9 cellular contexts compared by ENCODE assay signal in genomic region chr2:216215991-216216390, GRCh38.
A peak's percentile ranks its signal among the peaks of the same experiment; 100 is the strongest.
DNase-seq lines count a peak whose midpoint lies in the region; ATAC-seq, FAIRE-seq and TF ChIP-seq lines count a peak whose summit lies in the region.
"Had no signal": no experiment of that assay in that cellular context is flagged by ENCODE, and none has a peak within 500 bp of the region (broad histone marks: within the 10 kb centered on the region; RNA-seq: fewer than 3 reads in every experiment).

No MANE protein-coding gene starts in this region.

- H3K9me3 ChIP-seq in Loucy (ENCODE audit: insufficient read depth, low read depth, low read length) (no peaks in the 10 kb centered on the region), K562 (replicated peaks; ENCODE audit: control insufficient read depth, insufficient read depth, low read depth, low read length) (no peaks in the 10 kb centered on the region)
- no peaks in the 10 kb centered on the region for H3K9me3 ChIP-seq in naive thymus-derived CD4-positive, alpha-beta T cell (ENCODE audit: control insufficient read depth in 2 of 3, low read length in 3 of 3)

- POLR2A ChIA-PET in K562 (lab: Yijun Ruan, JAX): no interaction called here
- POLR2A ChIA-PET in naive thymus-derived CD4-positive, alpha-beta T cell (lab: Charles Lee): no interaction called here

- DNase-seq in NCI-H146 (lab: John Stamatoyannopoulos, UW): peak; percentile 19
- DNase-seq in NCI-H146 treated with DMSO at 0.1 percent for 48 hours (lab: John Stamatoyannopoulos, UW; ENCODE audit: unreplicated experiment): no peak
- DNase-seq in K562 (ENCODE audit: extremely low read depth in 1 of 4, low spot score in 3 of 4): peak; percentile 21 to 48 (median 26)
- DNase-seq in neural crest cell (ENCODE audit: low read depth, low spot score): no peak
- no peak for DNase-seq in naive thymus-derived CD4-positive, alpha-beta T cell
- DNase-seq in NCI-H1105 (lab: John Stamatoyannopoulos, UW): no peak
- DNase-seq: CD4-positive, alpha-beta memory T cell had no signal

- H3K79me2 ChIP-seq in Loucy (ENCODE audit: insufficient read depth, low read length) (peaks cover 70% of the 10 kb centered on the region), K562 (ENCODE audit: control insufficient read depth, insufficient read depth, low read length) (no peaks in the 10 kb centered on the region)

- H3K36me3 ChIP-seq in Loucy (ENCODE audit: insufficient read depth, low read length) (no peaks in the 10 kb centered on the region), K562 (ENCODE audit: control insufficient read depth, insufficient read depth, low read length) (no peaks in the 10 kb centered on the region)
- H3K36me3 ChIP-seq in naive thymus-derived CD4-positive, alpha-beta T cell (ENCODE audit: control insufficient read depth in 2 of 3, insufficient read depth in 3 of 3, low read length in 3 of 3): peaks cover 0 to 4% (median 0%) of the 10 kb centered on the region in 3 experiments

- no peaks in the 10 kb centered on the region for H3K9me1 ChIP-seq in K562 (ENCODE audit: control insufficient read depth, insufficient read depth, low read length)

- no peak for TF ChIP-seq EP300 in K562 (IDR thresholded peaks at IDR 0.05; ENCODE audit: low read length)

- BruUV-seq in K562 (replicated peaks; lab: Mats Ljungman, UMichigan): no TSS peak

- CTCF ChIA-PET in K562 (lab: Yijun Ruan, JAX; ENCODE audit: low intra/inter-chr PET ratio): no interaction called here
- CTCF ChIA-PET in naive thymus-derived CD4-positive, alpha-beta T cell (lab: Charles Lee): interaction anchor here (0.7 kb wide), 1 partner anchor 189 kb away, joined by 3 read pairs; no protein-coding TSS in a partner anchor

- H3F3A ChIP-seq in Loucy (ENCODE audit: low read depth): peaks cover 35% of the 10 kb centered on the region

- intact Hi-C loops in K562 (cut with micrococcal nuclease): no loop called here
- intact Hi-C loops in naive thymus-derived CD4-positive, alpha-beta T cell (cut with micrococcal nuclease): loop anchor here in 1 of 2 donors (5.0 kb wide), 1 partner anchor 281 kb away; the partner anchor contains the start of gene RPL37A

- TF ChIP-seq CTCF in Loucy (conservative IDR thresholded peaks at IDR 0.05; ENCODE audit: low read length): peak; percentile 68
- peak; percentile 42 to 51 (median 48) for TF ChIP-seq CTCF in K562 (IDR thresholded peaks at IDR 0.05 in 2 of 3, conservative IDR thresholded peaks at IDR 0.05 in 1 of 3; ENCODE audit: insufficient read depth in 2 of 3, low read depth in 1 of 3, low read length in 3 of 3)
- TF ChIP-seq CTCF in neural crest cell (conservative IDR thresholded peaks at IDR 0.05): peak; percentile 55

- no peaks in the 10 kb centered on the region for H3K9me3 Mint-ChIP-seq in neural crest cell
- H3K9me3 Mint-ChIP-seq in naive thymus-derived CD4-positive, alpha-beta T cell: peaks cover 0 to 1% (median 0%) of the 10 kb centered on the region in 11 donors
- H3K9me3 Mint-ChIP-seq: CD4-positive, alpha-beta memory T cell had no signal

- no peak overlapping the region for H3K27ac Mint-ChIP-seq in neural crest cell (ENCODE audit: unreplicated experiment)
- H3K27ac Mint-ChIP-seq in naive thymus-derived CD4-positive, alpha-beta T cell: no peak overlapping the region

- peak overlapping the region; percentile 98 for H3K9ac ChIP-seq in Loucy (ENCODE audit: low read depth, low read length, poor library complexity, severe bottlenecking)
- H3K9ac ChIP-seq in K562 (ENCODE audit: insufficient read depth in 1 of 2, low read depth in 2 of 2, low read length in 2 of 2): no peak overlapping the region

- peak; percentile 83 for ATAC-seq in K562
- no peak for ATAC-seq in naive thymus-derived CD4-positive, alpha-beta T cell
- ATAC-seq in GM21367 (IDR thresholded peaks at IDR 0.05; ENCODE audit: unreplicated experiment): no peak

- H2AFZ ChIP-seq in Loucy (ENCODE audit: low read length) (no peak overlapping the region), K562 (ENCODE audit: low read depth, low read length) (0 out of 2 replicates have a peak overlapping the region, but pooled peaks have one; percentile 45)

- no peak for FAIRE-seq in K562 (lab: Jason Lieb, UNC)

- WGBS in K562 (ENCODE audit: insufficient coverage, low coverage, missing lambda C conversion rate): 71% methylated on average over 3 of the region's 3 CpGs

- no peaks in the 10 kb centered on the region for H3K27me3 Mint-ChIP-seq in neural crest cell (ENCODE audit: low read depth)
- H3K27me3 Mint-ChIP-seq in naive thymus-derived CD4-positive, alpha-beta T cell: no peaks in the 10 kb centered on the region
- H3K27me3 Mint-ChIP-seq: CD4-positive, alpha-beta memory T cell had no signal

- H4K20me1 ChIP-seq in Loucy (ENCODE audit: insufficient read depth, low read length, poor library complexity, severe bottlenecking): no peaks in the 10 kb centered on the region
- no peaks in the 10 kb centered on the region for H4K20me1 ChIP-seq in K562 (replicated peaks; ENCODE audit: control insufficient read depth, insufficient read depth, low read length)

- no peaks in the 10 kb centered on the region for H3K9me2 ChIP-seq in Loucy (replicated peaks; ENCODE audit: low read depth, low read length)

- TF ChIP-seq RAD21 in K562 (CRISPR knock-in tag; conservative IDR thresholded peaks at IDR 0.05 in 1 of 2, IDR thresholded peaks at IDR 0.05 in 1 of 2): peak; percentile 22 to 33; a peak in 2 of 4 replicates

- no peak overlapping the region for H3K4me3 Mint-ChIP-seq in neural crest cell
- H3K4me3 Mint-ChIP-seq in naive thymus-derived CD4-positive, alpha-beta T cell: no peak overlapping the region
- H3K4me3 Mint-ChIP-seq: CD4-positive, alpha-beta memory T cell had no signal

- in situ Hi-C loops in K562 (cut with MboI): loop anchor here (25.0 kb wide), 1 partner anchor 446 kb away; no protein-coding TSS in a partner anchor

- no peaks in the 10 kb centered on the region for H3K27me3 ChIP-seq in Loucy (ENCODE audit: insufficient read depth, low read length, poor library complexity, severe bottlenecking)
- H3K27me3 ChIP-seq in K562 (ENCODE audit: control insufficient read depth in 2 of 2, insufficient read depth in 2 of 2, low read length in 2 of 2): no peaks in the 10 kb centered on the region
- no peaks in the 10 kb centered on the region for H3K27me3 ChIP-seq in naive thymus-derived CD4-positive, alpha-beta T cell (ENCODE audit: control insufficient read depth in 2 of 2, insufficient read depth in 2 of 2, low read length in 2 of 2)

- TF ChIP-seq POLR2A in K562 (conservative IDR thresholded peaks at IDR 0.05): no peak

- peaks cover 5% of the 10 kb centered on the region for H3K36me3 Mint-ChIP-seq in neural crest cell (ENCODE audit: low read depth)
- H3K36me3 Mint-ChIP-seq in naive thymus-derived CD4-positive, alpha-beta T cell: peaks cover 0 to 25% (median 4%) of the 10 kb centered on the region in 5 donors

- no peak overlapping the region for H3K27ac ChIP-seq in K562 (ENCODE audit: extremely low read depth, low read depth, low read length)
- H3K27ac ChIP-seq in naive thymus-derived CD4-positive, alpha-beta T cell (ENCODE audit: low read depth, low read length): no peak overlapping the region

- H3K4me3 ChIP-seq in Loucy (ENCODE audit: low read length, poor library complexity, severe bottlenecking) (peak overlapping the region; percentile 73), K562 (no peak overlapping the region)
- no peak overlapping the region for H3K4me3 ChIP-seq in naive thymus-derived CD4-positive, alpha-beta T cell (ENCODE audit: low read length)

- peaks cover 92% of the 10 kb centered on the region for H3K4me1 ChIP-seq in Loucy (ENCODE audit: insufficient read depth, low read length, poor library complexity, severe bottlenecking)
- H3K4me1 ChIP-seq in K562 (replicated peaks in 1 of 2; ENCODE audit: control insufficient read depth in 2 of 2, insufficient read depth in 2 of 2, low read length in 2 of 2): peaks cover 0 to 25% of the 10 kb centered on the region in 2 experiments; a peak in 4 of 5 replicates
- H3K4me1 ChIP-seq in naive thymus-derived CD4-positive, alpha-beta T cell (ENCODE audit: control insufficient read depth in 2 of 2, insufficient read depth in 2 of 2, low read length in 2 of 2): peaks cover 0 to 9% of the 10 kb centered on the region in 2 donors

- H3K4me2 ChIP-seq in Loucy (ENCODE audit: low read depth, low read length, poor library complexity, severe bottlenecking): peak overlapping the region; percentile 90
- no peak overlapping the region for H3K4me2 ChIP-seq in K562 (ENCODE audit: insufficient read depth, low read length)

- H3K4me1 Mint-ChIP-seq in neural crest cell: peaks cover 13% of the 10 kb centered on the region
- H3K4me1 Mint-ChIP-seq in naive thymus-derived CD4-positive, alpha-beta T cell: peaks cover 9 to 38% (median 34%) of the 10 kb centered on the region in 7 donors

TF ChIP-seq in K562, 482 proteins besides CTCF, POLR2A, EP300 and RAD21:
- TF ChIP-seq SAP30 (IDR thresholded peaks at IDR 0.05; ENCODE audit: borderline replicate concordance, insufficient read depth, low read depth, low read length, poor library complexity, severe bottlenecking) (no peak), SMAD1 (IDR thresholded peaks at IDR 0.05; ENCODE audit: low read depth, low read length, partially characterized antibody) (no peak), HOXB6 (CRISPR knock-in tag; IDR thresholded peaks at IDR 0.05; ENCODE audit: borderline replicate concordance) (no peak), ELK1 (CRISPR knock-in tag; IDR thresholded peaks at IDR 0.05) (no peak), LARP7 (IDR thresholded peaks at IDR 0.05) (no peak), CBFA2T3 (IDR thresholded peaks at IDR 0.05) (no peak)

Comparison
In these comparisons a context has a peak if more than half of its experiments do, and no peak if none do; other contexts are left out.
1. DNase-seq: peak in NCI-H146 (single experiment) and K562 (4 of 4); none in NCI-H146 treated with DMSO at 0.1 percent for 48 hours (single experiment), neural crest cell (single experiment), naive thymus-derived CD4-positive, alpha-beta T cell (0 of 9) and NCI-H1105 (single experiment).
2. Peak in every context shown above with its lines, with median percentiles within 50 percentile points of each other: CTCF ChIP-seq.